Comparison of ENCODE assay signal across 7 cellular contexts in genomic region chr9:34993502-34994428, GRCh38. TPM values are rescaled to one million over a fixed set of nuclear protein-coding genes. Genes with fewer than 3 reads are reported as not detected.
DNase-seq lines count a peak whose midpoint lies in the region; ATAC-seq and TF ChIP-seq lines count a peak whose summit lies in the region.

No MANE protein-coding gene starts in this region.

- H3K27me3 ChIP-seq in H7 (ENCODE audit: control insufficient read depth, insufficient read depth, low read length) (no peaks in the 10 kb centered on the region), WERI-Rb-1 (ENCODE audit: insufficient read depth, low read depth, severe bottlenecking) (no peaks in the 10 kb centered on the region)

- H3K27me3 Mint-ChIP-seq in glutamatergic neuron (ENCODE audit: unreplicated experiment), result peaks cover 25% of the 10 kb centered on the region

- peaks cover 18% of the 10 kb centered on the region for H3K36me3 Mint-ChIP-seq in glutamatergic neuron (ENCODE audit: unreplicated experiment)

- peaks cover 38% of the 10 kb centered on the region for H3K4me1 Mint-ChIP-seq in glutamatergic neuron (ENCODE audit: low read depth, unreplicated experiment)

- H3K9me3 ChIP-seq in WERI-Rb-1 (ENCODE audit: severe bottlenecking), result no peaks in the 10 kb centered on the region

- H3K4me3 Mint-ChIP-seq in glutamatergic neuron (ENCODE audit: unreplicated experiment), result peak overlapping the region; percentile 86

- H3K27ac Mint-ChIP-seq in glutamatergic neuron (ENCODE audit: unreplicated experiment), result peak overlapping the region; percentile 92

- ATAC-seq in GM21526 (IDR thresholded peaks at IDR 0.05; ENCODE audit: low FRiP score, unreplicated experiment), result no peak

- H3K9me3 Mint-ChIP-seq in glutamatergic neuron (ENCODE audit: unreplicated experiment), result peaks cover 22% of the 10 kb centered on the region

- TF ChIP-seq CTCF in WERI-Rb-1 (IDR thresholded peaks at IDR 0.05; ENCODE audit: low read depth, low read length), result no peak
- no peak for TF ChIP-seq CTCF in glutamatergic neuron (IDR thresholded peaks at IDR 0.05; ENCODE audit: partially characterized antibody, unreplicated experiment)

- H3K27ac ChIP-seq in WERI-Rb-1, result peak overlapping the region; percentile 96

- H3K4me3 ChIP-seq in H7 (ENCODE audit: insufficient read depth, low read depth, low read length), result no peak overlapping the region
- no peak overlapping the region for H3K4me3 ChIP-seq in WERI-Rb-1 (ENCODE audit: low read depth, low read length)

- DNase-seq in H7 (peak; percentile 76), WERI-Rb-1 (peak; percentile 76), glutamatergic neuron (peak; percentile 37), putamen (ENCODE audit: low spot score) (peak; percentile 40), NOMO-1 treated with DMSO at 0.1 percent for 48 hours (lab: John Stamatoyannopoulos, UW; ENCODE audit: unreplicated experiment) (no peak), NCI-H748 treated with DMSO at 0.1 percent for 48 hours (lab: John Stamatoyannopoulos, UW) (no peak)

- H3K36me3 ChIP-seq in H7 (replicated peaks; ENCODE audit: control insufficient read depth, insufficient read depth, low read length) (peaks cover 28% of the 10 kb centered on the region), WERI-Rb-1 (peaks cover 37% of the 10 kb centered on the region)

RNA-seq across cellular contexts. Expression of gene DNAJB5, which starts 4.2 kb away (rescaled TPM):
- total RNA-seq in H7 (2014; rRNA removed; shearing (Covaris generic)), result 48.9 and 51.2 TPM in 2 replicates
- 137 TPM for total RNA-seq in glutamatergic neuron (ENCODE audit: unreplicated experiment)

RNA-seq across cellular contexts. Expression of gene PHF24, which starts 35.7 kb away (rescaled TPM):
- 0.37 and 0.42 TPM in 2 replicates for total RNA-seq in H7 (2014; rRNA removed; shearing (Covaris generic))
- total RNA-seq in glutamatergic neuron (ENCODE audit: unreplicated experiment), result 3.1 TPM

Comparison
In these comparisons a context has a peak if more than half of its experiments do, and no peak if none do; other contexts are left out.
1. DNase-seq: peak in H7 (single experiment), WERI-Rb-1 (single experiment), glutamatergic neuron (single experiment) and putamen (single experiment); none in NOMO-1 treated with DMSO at 0.1 percent for 48 hours (single experiment) and NCI-H748 treated with DMSO at 0.1 percent for 48 hours (single experiment).